33 cellular contexts compared by ENCODE assay signal in the genomic region with DNA sequence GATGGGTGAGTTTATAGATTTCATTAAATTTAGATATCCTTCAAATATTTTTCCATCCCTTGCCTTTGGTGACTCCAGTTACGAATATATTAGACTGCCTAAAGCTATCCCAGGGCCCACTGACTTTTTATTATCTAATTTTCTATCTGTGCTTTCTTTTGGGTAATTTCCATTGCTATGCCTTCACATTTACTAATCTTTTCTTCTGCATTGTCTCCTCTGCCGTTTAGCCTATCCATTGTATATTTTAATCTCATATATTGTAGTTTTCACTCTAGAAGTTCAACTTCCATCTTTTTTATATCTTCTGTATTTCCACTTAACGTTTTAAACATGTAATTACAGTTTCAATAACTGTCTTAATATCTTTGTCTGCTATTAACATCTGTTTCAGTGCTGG.
DNase-seq lines count a peak whose midpoint lies in the region; ATAC-seq, FAIRE-seq and TF ChIP-seq lines count a peak whose summit lies in the region.
"Had no signal": no experiment of that assay in that cellular context is flagged by ENCODE, and none has a peak within 500 bp of the region (broad histone marks: within the 10 kb centered on the region; RNA-seq: fewer than 3 reads in every experiment).

No MANE protein-coding gene starts in this region.

- no TSS peak for BruUV-seq in PC-9 (replicated peaks; lab: Mats Ljungman, UMichigan)

- H3K9me3 ChIP-seq in SK-N-SH (no peaks in the 10 kb centered on the region), PC-9 (ENCODE audit: insufficient read depth, low read depth) (no peaks in the 10 kb centered on the region), vagina (no peaks in the 10 kb centered on the region)
- H3K9me3 ChIP-seq: A549; BE2C; BLaER1; BLaER1 treated with 17β-estradiol and CSF1 and Interleukin-3, amounts not matched to agents 10 nM and 100 nM; Caco-2 had no signal

- ATAC-seq in SK-N-SH treated with all-trans-retinoic acid at 6 μM for 48 hours (no peak), GM21723 (IDR thresholded peaks at IDR 0.05; ENCODE audit: unreplicated experiment) (no peak)
- ATAC-seq: A549; CD8-positive, alpha-beta T cell had no signal

- peak; percentile 60 for FAIRE-seq in G401.6 (lab: Jason Lieb, UNC)
- FAIRE-seq: A204.1, A549, D721Med had no signal

- TF ChIP-seq RAD21 in SK-N-SH (IDR thresholded peaks at IDR 0.05; ENCODE audit: low read length) = no peak

- H3K9ac ChIP-seq in SK-N-SH = no peak overlapping the region
- H3K9ac ChIP-seq: BLaER1; BLaER1 treated with 17β-estradiol and CSF1 and Interleukin-3, amounts not matched to agents 10 nM and 100 nM had no signal

- H3K79me2 ChIP-seq in SK-N-SH (ENCODE audit: insufficient read depth) = no peaks in the 10 kb centered on the region
- no peaks in the 10 kb centered on the region for H3K79me2 ChIP-seq in PC-9 (ENCODE audit: low read depth)

- no peaks in the 10 kb centered on the region for H4K20me1 ChIP-seq in SK-N-SH (ENCODE audit: insufficient read depth)
- H4K20me1 ChIP-seq in PC-9 (ENCODE audit: insufficient read depth) = no peaks in the 10 kb centered on the region
- H4K20me1 ChIP-seq: BLaER1 had no signal

- H3K9me2 ChIP-seq in SK-N-SH = no peaks in the 10 kb centered on the region
- H3K9me2 ChIP-seq in PC-9 (ENCODE audit: insufficient read depth) = no peaks in the 10 kb centered on the region

- H3K36me3 ChIP-seq in SK-N-SH (replicated peaks in 1 of 2; ENCODE audit: control insufficient read depth in 1 of 2, insufficient read depth in 2 of 2, low read length in 1 of 2) (no peaks in the 10 kb centered on the region), PC-9 (ENCODE audit: low read depth) (no peaks in the 10 kb centered on the region), vagina (no peaks in the 10 kb centered on the region)
- H3K36me3 ChIP-seq: BE2C; BLaER1; BLaER1 treated with 17β-estradiol and CSF1 and Interleukin-3, amounts not matched to agents 10 nM and 100 nM had no signal

- TF ChIP-seq POLR2A in vagina (IDR thresholded peaks at IDR 0.05) = no peak

- H3K4me1 ChIP-seq in SK-N-SH (ENCODE audit: control insufficient read depth in 1 of 2, insufficient read depth in 2 of 2, low read depth in 1 of 2, low read length in 1 of 2) (peaks cover 6 to 9% of the 10 kb centered on the region in 2 experiments; a peak in 3 of 4 replicates), PC-9 (replicated peaks; ENCODE audit: insufficient read depth) (no peaks in the 10 kb centered on the region), vagina (peaks cover 7% of the 10 kb centered on the region)
- H3K4me1 ChIP-seq: A549, BE2C, Caco-2 had no signal

- H2AFZ ChIP-seq in SK-N-SH (ENCODE audit: low read depth) (no peak overlapping the region), PC-9 (0 out of 2 replicates have a peak overlapping the region, but pooled peaks have one; percentile 5)

- TF ChIP-seq CTCF in SK-N-SH (IDR thresholded peaks at IDR 0.05) (no peak), PC-9 (conservative IDR thresholded peaks at IDR 0.05) (no peak), vagina (IDR thresholded peaks at IDR 0.05) (no peak)

- H3K27me3 ChIP-seq in SK-N-SH (ENCODE audit: insufficient read depth) = no peaks in the 10 kb centered on the region
- no peaks in the 10 kb centered on the region for H3K27me3 ChIP-seq in PC-9 (ENCODE audit: insufficient read depth, low read depth)
- no peaks in the 10 kb centered on the region for H3K27me3 ChIP-seq in vagina
- H3K27me3 ChIP-seq: BE2C; BLaER1; BLaER1 treated with 17β-estradiol and CSF1 and Interleukin-3, amounts not matched to agents 10 nM and 100 nM had no signal

- WGBS in SK-N-SH (ENCODE audit: low lambda C conversion rate) = 68% methylated on average over 3 of the region's 3 CpGs

- intact Hi-C loops in PC-9 (cut with micrococcal nuclease; ENCODE audit: unreplicated experiment) = no loop called here
- intact Hi-C loops in vagina (cut with DNase I) = no loop called here

- H3K4me2 ChIP-seq in SK-N-SH (no peak overlapping the region), PC-9 (no peak overlapping the region)
- H3K4me2 ChIP-seq: A549; BLaER1; BLaER1 treated with 17β-estradiol and CSF1 and Interleukin-3, amounts not matched to agents 10 nM and 100 nM had no signal

- CTCF ChIA-PET in SK-N-SH (lab: Yijun Ruan, JAX) = interaction anchor here (1.1 kb wide), 1 partner anchor 16 kb away, joined by 3 read pairs; no protein-coding TSS in a partner anchor
- CTCF ChIA-PET in PC-9 (lab: Charles Lee) = no interaction called here

- DNase-seq in SK-N-SH (no peak), PC-9 (no peak), vagina (ENCODE audit: extremely low spot score in 2 of 2) (no peak)
- DNase-seq: 8988T; ACHN; AML-193; BE2C; C1 segment of cervical spinal cord; Caco-2; Calu3; CD4-positive, alpha-beta memory T cell; CD4-positive, alpha-beta T cell; CD4-positive, CD25-positive, alpha-beta regulatory T cell; CD8-positive, alpha-beta memory T cell; CD8-positive, alpha-beta T cell; COR-L47; DMS 273 treated with DMSO at 0.1 percent for 48 hours; DMS153; DMS53; DMS79; DMS79 treated with DMSO at 0.1 percent for 48 hours; DND-41; EL had no signal

- no peak for TF ChIP-seq EP300 in SK-N-SH (IDR thresholded peaks at IDR 0.05; ENCODE audit: borderline replicate concordance in 1 of 2, low read depth in 1 of 2, low read length in 1 of 2)

- POLR2A ChIA-PET in SK-N-SH (lab: Yijun Ruan, JAX) (no interaction called here), PC-9 (lab: Charles Lee; ENCODE audit: unreplicated experiment) (no interaction called here)

- no peak overlapping the region for H3K27ac ChIP-seq in SK-N-SH (ENCODE audit: low read depth in 2 of 2, low read length in 1 of 2)
- H3K27ac ChIP-seq in PC-9 = no peak overlapping the region
- no peak overlapping the region for H3K27ac ChIP-seq in vagina
- H3K27ac ChIP-seq: 22Rv1; A549; BLaER1; BLaER1 treated with 17β-estradiol and CSF1 and Interleukin-3, amounts not matched to agents 10 nM and 100 nM; C4-2B had no signal

- H3K4me3 ChIP-seq in SK-N-SH (ENCODE audit: low read depth in 2 of 2, low read length in 1 of 2) (no peak overlapping the region), PC-9 (no peak overlapping the region), vagina (no peak overlapping the region)
- H3K4me3 ChIP-seq: A549; BLaER1; BLaER1 treated with 17β-estradiol and CSF1 and Interleukin-3, amounts not matched to agents 10 nM and 100 nM had no signal

- H3F3A ChIP-seq in SK-N-SH (replicated peaks; ENCODE audit: insufficient read depth) (no peaks in the 10 kb centered on the region), PC-9 (ENCODE audit: insufficient read depth, low read depth) (no peaks in the 10 kb centered on the region)

TF ChIP-seq in SK-N-SH treated with all-trans-retinoic acid at 6 μM for 48 hours, 23 proteins besides CTCF, POLR2A, EP300 and RAD21 (continues in another document):
- TF ChIP-seq, protein P1, sequence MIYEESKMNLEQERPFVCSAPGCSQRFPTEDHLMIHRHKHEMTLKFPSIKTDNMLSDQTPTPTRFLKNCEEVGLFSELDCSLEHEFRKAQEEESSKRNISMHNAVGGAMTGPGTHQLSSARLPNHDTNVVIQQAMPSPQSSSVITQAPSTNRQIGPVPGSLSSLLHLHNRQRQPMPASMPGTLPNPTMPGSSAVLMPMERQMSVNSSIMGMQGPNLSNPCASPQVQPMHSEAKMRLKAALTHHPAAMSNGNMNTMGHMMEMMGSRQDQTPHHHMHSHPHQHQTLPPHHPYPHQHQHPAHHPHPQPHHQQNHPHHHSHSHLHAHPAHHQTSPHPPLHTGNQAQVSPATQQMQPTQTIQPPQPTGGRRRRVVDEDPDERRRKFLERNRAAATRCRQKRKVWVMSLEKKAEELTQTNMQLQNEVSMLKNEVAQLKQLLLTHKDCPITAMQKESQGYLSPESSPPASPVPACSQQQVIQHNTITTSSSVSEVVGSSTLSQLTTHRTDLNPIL (CRISPR knock-in tag; IDR thresholded peaks at IDR 0.05; ENCODE audit: low read depth) = no peak
- TF ChIP-seq, protein P2, sequence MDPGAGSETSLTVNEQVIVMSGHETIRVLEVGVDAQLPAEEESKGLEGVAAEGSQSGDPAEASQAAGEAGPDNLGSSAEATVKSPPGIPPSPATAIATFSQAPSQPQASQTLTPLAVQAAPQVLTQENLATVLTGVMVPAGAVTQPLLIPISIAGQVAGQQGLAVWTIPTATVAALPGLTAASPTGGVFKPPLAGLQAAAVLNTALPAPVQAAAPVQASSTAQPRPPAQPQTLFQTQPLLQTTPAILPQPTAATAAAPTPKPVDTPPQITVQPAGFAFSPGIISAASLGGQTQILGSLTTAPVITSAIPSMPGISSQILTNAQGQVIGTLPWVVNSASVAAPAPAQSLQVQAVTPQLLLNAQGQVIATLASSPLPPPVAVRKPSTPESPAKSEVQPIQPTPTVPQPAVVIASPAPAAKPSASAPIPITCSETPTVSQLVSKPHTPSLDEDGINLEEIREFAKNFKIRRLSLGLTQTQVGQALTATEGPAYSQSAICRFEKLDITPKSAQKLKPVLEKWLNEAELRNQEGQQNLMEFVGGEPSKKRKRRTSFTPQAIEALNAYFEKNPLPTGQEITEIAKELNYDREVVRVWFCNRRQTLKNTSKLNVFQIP (CRISPR knock-in tag; IDR thresholded peaks at IDR 0.05; ENCODE audit: borderline replicate concordance, low read depth) = no peak
- TF ChIP-seq ZFP30 (CRISPR knock-in tag; IDR thresholded peaks at IDR 0.05) = peak; percentile 92

TF ChIP-seq in SK-N-SH, 30 proteins besides CTCF, POLR2A, EP300 and RAD21:
- no peak for TF ChIP-seq POLR2AphosphoS5 (IDR thresholded peaks at IDR 0.05; ENCODE audit: low read depth, low read length)
- TF ChIP-seq NFIC (IDR thresholded peaks at IDR 0.05; ENCODE audit: borderline replicate concordance) = no peak
- TF ChIP-seq, protein P3, sequence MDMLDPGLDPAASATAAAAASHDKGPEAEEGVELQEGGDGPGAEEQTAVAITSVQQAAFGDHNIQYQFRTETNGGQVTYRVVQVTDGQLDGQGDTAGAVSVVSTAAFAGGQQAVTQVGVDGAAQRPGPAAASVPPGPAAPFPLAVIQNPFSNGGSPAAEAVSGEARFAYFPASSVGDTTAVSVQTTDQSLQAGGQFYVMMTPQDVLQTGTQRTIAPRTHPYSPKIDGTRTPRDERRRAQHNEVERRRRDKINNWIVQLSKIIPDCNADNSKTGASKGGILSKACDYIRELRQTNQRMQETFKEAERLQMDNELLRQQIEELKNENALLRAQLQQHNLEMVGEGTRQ (IDR thresholded peaks at IDR 0.05; ENCODE audit: borderline replicate concordance, low read depth, low read length) = no peak
- TF ChIP-seq FOXJ3 (CRISPR knock-in tag; IDR thresholded peaks at IDR 0.05) = no peak
- TF ChIP-seq, protein P4, sequence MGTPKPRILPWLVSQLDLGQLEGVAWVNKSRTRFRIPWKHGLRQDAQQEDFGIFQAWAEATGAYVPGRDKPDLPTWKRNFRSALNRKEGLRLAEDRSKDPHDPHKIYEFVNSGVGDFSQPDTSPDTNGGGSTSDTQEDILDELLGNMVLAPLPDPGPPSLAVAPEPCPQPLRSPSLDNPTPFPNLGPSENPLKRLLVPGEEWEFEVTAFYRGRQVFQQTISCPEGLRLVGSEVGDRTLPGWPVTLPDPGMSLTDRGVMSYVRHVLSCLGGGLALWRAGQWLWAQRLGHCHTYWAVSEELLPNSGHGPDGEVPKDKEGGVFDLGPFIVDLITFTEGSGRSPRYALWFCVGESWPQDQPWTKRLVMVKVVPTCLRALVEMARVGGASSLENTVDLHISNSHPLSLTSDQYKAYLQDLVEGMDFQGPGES (IDR thresholded peaks at IDR 0.05; ENCODE audit: low read depth, low read length) = no peak
